11 cellular contexts compared by ENCODE assay signal in genomic region chr17:67481808-67482207, GRCh38.
A peak's percentile ranks its signal among the peaks of the same experiment; 100 is the strongest.
DNase-seq lines count a peak whose midpoint lies in the region; ATAC-seq and TF ChIP-seq lines count a peak whose summit lies in the region.
"Had no signal": no experiment of that assay in that cellular context is flagged by ENCODE, and none has a peak within 500 bp of the region (broad histone marks: within the 10 kb centered on the region; RNA-seq: fewer than 3 reads in every experiment).

No MANE protein-coding gene starts in this region.

- TF ChIP-seq CTCF in fibroblast of pulmonary artery (IDR thresholded peaks at IDR 0.05; ENCODE audit: low read length, missing control alignments): no peak
- no peak for TF ChIP-seq CTCF in thoracic aorta (IDR thresholded peaks at IDR 0.05)

- H3K9me3 Mint-ChIP-seq in activated naive CD4-positive, alpha-beta T cell treated with anti-CD3 and anti-CD28 coated beads, Interleukin-2, amount 50 U/mL, for 72 hours: peaks cover 0 to 3% of the 10 kb centered on the region in 2 donors
- H3K9me3 Mint-ChIP-seq in activated naive CD4-positive, alpha-beta T cell treated with anti-CD3 and anti-CD28 coated beads, Interleukin-2, amount 10 ng/mL, durations not matched to agents 7 days and 5 days: no peaks in the 10 kb centered on the region
- no peaks in the 10 kb centered on the region for H3K9me3 Mint-ChIP-seq in T-helper 1 cell treated with Interleukin-12 subunit alpha and Interleukin-12 subunit beta and Interleukin-4 antibody, amounts not matched to agents 30 μg/mL and 1 μg/mL, for 36 hours

- no peak for DNase-seq in activated naive CD4-positive, alpha-beta T cell treated with anti-CD3 and anti-CD28 coated beads, Interleukin-2, amount 50 U/mL, for 72 hours (ENCODE audit: low spot score in 2 of 2)
- DNase-seq in activated naive CD4-positive, alpha-beta T cell treated with anti-CD3 and anti-CD28 coated beads, Interleukin-2, amount 10 ng/mL, durations not matched to agents 7 days and 5 days: no peak
- peak; percentile 83 for DNase-seq in fibroblast of pulmonary artery (ENCODE audit: low read depth)
- DNase-seq in thoracic aorta (ENCODE audit: low spot score): no peak
- DNase-seq in retina: no peak
- no peak for DNase-seq in effector CD8-positive, alpha-beta T cell (lab: John Stamatoyannopoulos, UW)
- DNase-seq: caudate nucleus, NCI-H748 treated with DMSO at 0.1 percent for 48 hours, right lobe of liver had no signal

- H3K4me3 Mint-ChIP-seq in activated naive CD4-positive, alpha-beta T cell treated with anti-CD3 and anti-CD28 coated beads, Interleukin-2, amount 10 ng/mL, durations not matched to agents 7 days and 5 days: no peak overlapping the region
- no peak overlapping the region for H3K4me3 Mint-ChIP-seq in T-helper 1 cell treated with Interleukin-12 subunit alpha and Interleukin-12 subunit beta and Interleukin-4 antibody, amounts not matched to agents 30 μg/mL and 1 μg/mL, for 36 hours

- ATAC-seq in activated naive CD4-positive, alpha-beta T cell treated with anti-CD3 and anti-CD28 coated beads, Interleukin-2, amount 50 U/mL, for 72 hours: peak; percentile 9 to 17
- ATAC-seq in thoracic aorta (ENCODE audit: insufficient number of reproducible peaks, low FRiP score, low read depth) (peak; percentile 45), GM19397 (IDR thresholded peaks at IDR 0.05; ENCODE audit: unreplicated experiment) (no peak)

- peak overlapping the region; percentile 88 to 100 for H3K27ac Mint-ChIP-seq in activated naive CD4-positive, alpha-beta T cell treated with anti-CD3 and anti-CD28 coated beads, Interleukin-2, amount 50 U/mL, for 72 hours
- H3K27ac Mint-ChIP-seq in activated naive CD4-positive, alpha-beta T cell treated with anti-CD3 and anti-CD28 coated beads, Interleukin-2, amount 10 ng/mL, durations not matched to agents 7 days and 5 days: no peak overlapping the region
- peak overlapping the region; percentile 6 for H3K27ac Mint-ChIP-seq in T-helper 1 cell treated with Interleukin-12 subunit alpha and Interleukin-12 subunit beta and Interleukin-4 antibody, amounts not matched to agents 30 μg/mL and 1 μg/mL, for 36 hours

- H3K27me3 Mint-ChIP-seq in activated naive CD4-positive, alpha-beta T cell treated with anti-CD3 and anti-CD28 coated beads, Interleukin-2, amount 10 ng/mL, durations not matched to agents 7 days and 5 days: no peaks in the 10 kb centered on the region
- no peaks in the 10 kb centered on the region for H3K27me3 Mint-ChIP-seq in T-helper 1 cell treated with Interleukin-12 subunit alpha and Interleukin-12 subunit beta and Interleukin-4 antibody, amounts not matched to agents 30 μg/mL and 1 μg/mL, for 36 hours (ENCODE audit: low read depth)

- H3K9me3 ChIP-seq in thoracic aorta: no peaks in the 10 kb centered on the region
- H3K9me3 ChIP-seq: right lobe of liver had no signal

- no peaks in the 10 kb centered on the region for H3K27me3 ChIP-seq in thoracic aorta (replicated peaks; ENCODE audit: insufficient read depth)
- H3K27me3 ChIP-seq: right lobe of liver had no signal

- peaks cover 52% of the 10 kb centered on the region for H3K4me1 Mint-ChIP-seq in activated naive CD4-positive, alpha-beta T cell treated with anti-CD3 and anti-CD28 coated beads, Interleukin-2, amount 10 ng/mL, durations not matched to agents 7 days and 5 days
- peaks cover 28% of the 10 kb centered on the region for H3K4me1 Mint-ChIP-seq in T-helper 1 cell treated with Interleukin-12 subunit alpha and Interleukin-12 subunit beta and Interleukin-4 antibody, amounts not matched to agents 30 μg/mL and 1 μg/mL, for 36 hours (ENCODE audit: low read depth)

- no peak overlapping the region for H3K27ac ChIP-seq in thoracic aorta
- H3K27ac ChIP-seq: right lobe of liver had no signal

- H3K36me3 ChIP-seq in thoracic aorta: no peaks in the 10 kb centered on the region
- H3K36me3 ChIP-seq: right lobe of liver had no signal

- H3K36me3 Mint-ChIP-seq in activated naive CD4-positive, alpha-beta T cell treated with anti-CD3 and anti-CD28 coated beads, Interleukin-2, amount 50 U/mL, for 72 hours: peaks cover 9 to 12% of the 10 kb centered on the region in 2 donors
- peaks cover 4% of the 10 kb centered on the region for H3K36me3 Mint-ChIP-seq in activated naive CD4-positive, alpha-beta T cell treated with anti-CD3 and anti-CD28 coated beads, Interleukin-2, amount 10 ng/mL, durations not matched to agents 7 days and 5 days
- no peaks in the 10 kb centered on the region for H3K36me3 Mint-ChIP-seq in T-helper 1 cell treated with Interleukin-12 subunit alpha and Interleukin-12 subunit beta and Interleukin-4 antibody, amounts not matched to agents 30 μg/mL and 1 μg/mL, for 36 hours (ENCODE audit: low read depth)

- CTCF ChIA-PET in activated naive CD4-positive, alpha-beta T cell treated with anti-CD3 and anti-CD28 coated beads, Interleukin-2, amount 10 ng/mL, durations not matched to agents 7 days and 5 days (lab: Charles Lee): interaction anchor here (0.7 to 1.6 kb wide), 4 partner anchors 45 to 107 kb away, joined by 3 to 6 read pairs (median 4); no protein-coding TSS in a partner anchor

- peaks cover 0 to 3% of the 10 kb centered on the region in 2 donors for H3K4me1 ChIP-seq in thoracic aorta (ENCODE audit: control insufficient read depth in 1 of 2, low read depth in 2 of 2)
- H3K4me1 ChIP-seq: right lobe of liver had no signal

- H3K4me3 ChIP-seq in fibroblast of pulmonary artery (replicated peaks; ENCODE audit: low read depth, low read length) (no peak overlapping the region), thoracic aorta (no peak overlapping the region)
- H3K4me3 ChIP-seq: right lobe of liver had no signal
